15 cellular contexts compared by ENCODE assay signal in the genomic region with DNA sequence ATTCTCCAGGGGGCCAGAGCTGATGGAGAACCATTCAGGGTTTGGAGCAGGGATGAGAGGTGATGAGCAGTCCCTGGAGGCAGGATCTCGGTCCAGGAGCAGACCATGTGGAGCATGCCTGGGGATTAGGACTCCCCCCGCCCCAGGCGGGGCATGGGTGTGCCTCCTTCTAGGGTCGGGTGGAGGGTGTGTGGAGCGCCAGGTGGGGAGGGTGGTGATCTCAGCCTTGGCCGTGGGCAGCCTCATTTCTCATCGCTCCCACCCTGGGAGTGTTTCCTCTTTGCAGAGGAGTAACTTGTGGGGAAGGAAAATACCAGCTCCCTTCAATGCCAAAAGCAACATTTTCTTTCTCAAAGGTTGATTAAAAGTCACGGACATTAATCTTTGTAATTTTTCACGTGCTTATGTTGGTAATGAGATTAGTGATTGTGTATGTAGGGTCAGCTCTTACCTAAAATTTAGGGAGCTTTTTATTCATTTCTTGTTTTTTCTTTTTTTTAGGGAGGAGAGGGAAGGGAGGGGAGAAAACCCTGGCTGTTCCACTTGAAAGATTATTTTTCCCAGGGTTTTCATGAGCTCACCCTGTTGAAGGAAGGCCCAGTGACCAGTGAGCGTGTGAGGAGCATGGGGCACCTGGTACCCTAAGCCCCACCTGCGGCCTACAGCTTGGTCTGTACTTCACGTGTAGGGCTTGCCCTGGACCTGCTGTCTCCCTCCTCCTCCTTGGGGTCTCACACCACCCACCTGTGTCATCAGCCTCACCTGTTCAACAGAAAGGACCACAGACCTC. TPM values are rescaled to one million over a fixed set of nuclear protein-coding genes. Genes with fewer than 3 reads are reported as not detected.
DNase-seq lines count a peak whose midpoint lies in the region; ATAC-seq and TF ChIP-seq lines count a peak whose summit lies in the region.
"Had no signal": no experiment of that assay in that cellular context is flagged by ENCODE, and none has a peak within 500 bp of the region (broad histone marks: within the 10 kb centered on the region; RNA-seq: fewer than 3 reads in every experiment).

No MANE protein-coding gene starts in this region.

- 46% methylated on average over 12 of the region's 12 CpGs for WGBS in esophagus muscularis mucosa

- H3K4me1 ChIP-seq in OCI-LY3 (ENCODE audit: low read length) (no peaks in the 10 kb centered on the region), esophagus muscularis mucosa (peaks cover 6 to 54% (median 35%) of the 10 kb centered on the region in 4 donors), left lung (peaks cover 0 to 3% of the 10 kb centered on the region in 2 donors), tibial artery (peaks cover 0 to 15% (median 9%) of the 10 kb centered on the region in 4 donors)

- H3K27ac ChIP-seq in OCI-LY3 (ENCODE audit: low read length) (no peak overlapping the region), esophagus muscularis mucosa (replicated peaks in 1 of 4) (peak overlapping the region; percentile 36 to 60 (median 51)), left lung (no peak overlapping the region), tibial artery (peak overlapping the region; percentile 2 to 49)
- H3K27ac ChIP-seq: C4-2B had no signal

- ATAC-seq in left lung = peak; percentile 34
- ATAC-seq in GM18502 (IDR thresholded peaks at IDR 0.05; ENCODE audit: poor library complexity, unreplicated experiment) = no peak
- ATAC-seq: activated CD8-positive, alpha-beta T cell treated with anti-CD3 and anti-CD28 coated beads for 36 hours; naive thymus-derived CD8-positive, alpha-beta T cell had no signal

- DNase-seq in esophagus muscularis mucosa (ENCODE audit: extremely low spot score) = no peak
- DNase-seq in left lung = peak in 1 of 2 donors; percentile 74
- DNase-seq in tibial artery = peak in 1 of 2 donors; percentile 64
- no peak for DNase-seq in T-helper 2 cell treated with Interferon-gamma antibody and Interleukin-4, amounts not matched to agents 5 μg/mL and 100 μg/mL, for 36 hours (ENCODE audit: low spot score)
- DNase-seq in HT-29 (ENCODE audit: low spot score) = no peak
- DNase-seq: activated CD8-positive, alpha-beta T cell treated with anti-CD3 and anti-CD28 coated beads for 36 hours; DMS79 treated with DMSO at 0.1 percent for 48 hours; KBM-7; naive thymus-derived CD8-positive, alpha-beta T cell; NCI-H1105 treated with DMSO at 0.1 percent for 48 hours; SK-N-SH had no signal

- H3K4me2 ChIP-seq in OCI-LY3 (ENCODE audit: low read length) = no peak overlapping the region
- H3K4me2 ChIP-seq: SK-N-SH had no signal

- TF ChIP-seq EP300 in esophagus muscularis mucosa (IDR thresholded peaks at IDR 0.05) = no peak

- H3K4me1 Mint-ChIP-seq in T-helper 2 cell treated with Interferon-gamma antibody and Interleukin-4, amounts not matched to agents 5 μg/mL and 100 μg/mL, for 36 hours (ENCODE audit: low read depth) = no peaks in the 10 kb centered on the region

- no peaks in the 10 kb centered on the region for H3K79me2 ChIP-seq in OCI-LY3 (ENCODE audit: low read length)

- TF ChIP-seq CTCF in OCI-LY3 (IDR thresholded peaks at IDR 0.05; ENCODE audit: low read depth, low read length) (0 out of 2 replicates have a peak, but pooled peaks have one; percentile 1), esophagus muscularis mucosa (IDR thresholded peaks at IDR 0.05) (no peak), left lung (IDR thresholded peaks at IDR 0.05) (no peak), tibial artery (IDR thresholded peaks at IDR 0.05) (no peak)

- H3K4me3 ChIP-seq in OCI-LY3 (ENCODE audit: low read length) (no peak overlapping the region), esophagus muscularis mucosa (no peak overlapping the region), left lung (no peak overlapping the region), tibial artery (no peak overlapping the region)
- H3K4me3 ChIP-seq: coronary artery had no signal

- no peaks in the 10 kb centered on the region for H3K36me3 ChIP-seq in OCI-LY3 (replicated peaks; ENCODE audit: low read depth, low read length)
- no peaks in the 10 kb centered on the region for H3K36me3 ChIP-seq in esophagus muscularis mucosa
- no peaks in the 10 kb centered on the region for H3K36me3 ChIP-seq in left lung
- no peaks in the 10 kb centered on the region for H3K36me3 ChIP-seq in tibial artery

- no peaks in the 10 kb centered on the region for H3K36me3 Mint-ChIP-seq in T-helper 2 cell treated with Interferon-gamma antibody and Interleukin-4, amounts not matched to agents 5 μg/mL and 100 μg/mL, for 36 hours (ENCODE audit: low read depth)

- no peaks in the 10 kb centered on the region for H3K9me3 Mint-ChIP-seq in T-helper 2 cell treated with Interferon-gamma antibody and Interleukin-4, amounts not matched to agents 5 μg/mL and 100 μg/mL, for 36 hours
- H3K9me3 Mint-ChIP-seq: activated CD8-positive, alpha-beta T cell treated with anti-CD3 and anti-CD28 coated beads for 36 hours; naive thymus-derived CD8-positive, alpha-beta T cell had no signal

- intact Hi-C loops in esophagus muscularis mucosa (cut with DNase I) (no loop called here), left lung (cut with DNase I) (no loop called here), tibial artery (cut with DNase I; ENCODE audit: low total_unique reads) (no loop called here)

- no peaks in the 10 kb centered on the region for H4K20me1 ChIP-seq in OCI-LY3 (ENCODE audit: insufficient read depth, low read length)

- H3K9me3 ChIP-seq in OCI-LY3 (ENCODE audit: insufficient read depth, low read length) = no peaks in the 10 kb centered on the region
- no peaks in the 10 kb centered on the region for H3K9me3 ChIP-seq in esophagus muscularis mucosa
- no peaks in the 10 kb centered on the region for H3K9me3 ChIP-seq in left lung
- no peaks in the 10 kb centered on the region for H3K9me3 ChIP-seq in tibial artery
- H3K9me3 ChIP-seq: SK-N-SH had no signal

- H3K9ac ChIP-seq in OCI-LY3 (ENCODE audit: low read length) = no peak overlapping the region
- H3K9ac ChIP-seq: SK-N-SH had no signal

- no peak overlapping the region for H3K4me3 Mint-ChIP-seq in T-helper 2 cell treated with Interferon-gamma antibody and Interleukin-4, amounts not matched to agents 5 μg/mL and 100 μg/mL, for 36 hours
- H3K4me3 Mint-ChIP-seq: activated CD8-positive, alpha-beta T cell treated with anti-CD3 and anti-CD28 coated beads for 36 hours had no signal

- H2AFZ ChIP-seq in OCI-LY3 (ENCODE audit: low read depth, low read length) = no peak overlapping the region

- H3K27me3 Mint-ChIP-seq in T-helper 2 cell treated with Interferon-gamma antibody and Interleukin-4, amounts not matched to agents 5 μg/mL and 100 μg/mL, for 36 hours (ENCODE audit: low read depth) = peaks cover 17% of the 10 kb centered on the region
- H3K27me3 Mint-ChIP-seq: activated CD8-positive, alpha-beta T cell treated with anti-CD3 and anti-CD28 coated beads for 36 hours had no signal

- H3K27me3 ChIP-seq in OCI-LY3 (ENCODE audit: low read depth, low read length) = peaks cover 33% of the 10 kb centered on the region
- H3K27me3 ChIP-seq in esophagus muscularis mucosa = peaks cover 0 to 5% (median 0%) of the 10 kb centered on the region in 4 donors
- H3K27me3 ChIP-seq in left lung = peaks cover 0 to 42% of the 10 kb centered on the region in 2 donors
- peaks cover 0 to 6% of the 10 kb centered on the region in 2 donors for H3K27me3 ChIP-seq in tibial artery

- TF ChIP-seq POLR2A in esophagus muscularis mucosa (IDR thresholded peaks at IDR 0.05; ENCODE audit: low read depth) = no peak

- H3K27ac Mint-ChIP-seq in T-helper 2 cell treated with Interferon-gamma antibody and Interleukin-4, amounts not matched to agents 5 μg/mL and 100 μg/mL, for 36 hours = no peak overlapping the region
- H3K27ac Mint-ChIP-seq: activated CD8-positive, alpha-beta T cell treated with anti-CD3 and anti-CD28 coated beads for 36 hours had no signal

RNA-seq across cellular contexts. Expression of a gene that starts 11.0 kb away (rescaled TPM):
- total RNA-seq in esophagus muscularis mucosa (100 to 1,000 TPM; 130 to 244 (median 136) TPM), left lung (10 to 100 TPM; 69.8 to 96.6 TPM)
- 0.33 and 0.55 TPM in 2 replicates for total RNA-seq in HT-29 (2014; rRNA removed; shearing (Covaris generic))

Comparison
In these comparisons a context has a peak if more than half of its experiments do, and no peak if none do; other contexts are left out.
1. H3K27ac ChIP-seq: peak in esophagus muscularis mucosa (4 of 4) and tibial artery (2 of 2); none in OCI-LY3 (single experiment) and left lung (0 of 2).
2. RNA of a gene that starts 11.0 kb away (total RNA-seq): 130 to 244 TPM in esophagus muscularis mucosa and 69.8 to 96.6 TPM in left lung; 0.33 to 0.55 TPM in HT-29; every median in the first group is over 10 times any median in the second.